Comparison of ENCODE assay signal across 18 cellular contexts in genomic region chr7:38057829-38058228, GRCh38.
DNase-seq lines count a peak whose midpoint lies in the region; ATAC-seq and TF ChIP-seq lines count a peak whose summit lies in the region.
"Had no signal": no experiment of that assay in that cellular context is flagged by ENCODE, and none has a peak within 500 bp of the region (broad histone marks: within the 10 kb centered on the region; RNA-seq: fewer than 3 reads in every experiment).

No MANE protein-coding gene starts in this region.

- no peak overlapping the region for H3K4me3 ChIP-seq in SJCRH30
- H3K4me3 ChIP-seq: A549, GM23248 had no signal

- no peak overlapping the region for H3K27ac ChIP-seq in SJCRH30
- H3K27ac ChIP-seq: A549, C4-2B, GM23248 had no signal

- TF ChIP-seq RAD21 in Ishikawa (IDR thresholded peaks at IDR 0.05; ENCODE audit: low read depth): no peak

- DNase-seq in NCI-H748 (lab: John Stamatoyannopoulos, UW; ENCODE audit: unreplicated experiment) (peak; percentile 10), NCI-H748 treated with DMSO at 0.1 percent for 48 hours (lab: John Stamatoyannopoulos, UW) (no peak), SJCRH30 (peak; percentile 25 to 44), smooth muscle cell of the brain vasculature (ENCODE audit: low read depth, low spot score) (peak; percentile 20), AML-193 (lab: John Stamatoyannopoulos, UW) (no peak)
- DNase-seq: GM23248, KBM-7, MM.1S, NCI-H1092 treated with DMSO at 0.1 percent for 48 hours, NCI-H2081 treated with DMSO at 0.1 percent for 48 hours, NCI-H226, NCI-H526 treated with DMSO at 0.1 percent for 48 hours had no signal

- H3K27me3 ChIP-seq in SJCRH30: no peaks in the 10 kb centered on the region; the same call in 1 of the 2 replicates

- H3K36me3 ChIP-seq in SJCRH30: no peaks in the 10 kb centered on the region

- no peaks in the 10 kb centered on the region for H3K4me1 ChIP-seq in SJCRH30

- H3K9me3 ChIP-seq in SJCRH30 (replicated peaks): no peaks in the 10 kb centered on the region
- H3K9me3 ChIP-seq: A549 had no signal

- no peak for TF ChIP-seq EP300 in Ishikawa (IDR thresholded peaks at IDR 0.05; ENCODE audit: borderline replicate concordance)

- no peak for ATAC-seq in GM21825 (IDR thresholded peaks at IDR 0.05; ENCODE audit: unreplicated experiment)
- no peak for ATAC-seq in GM21447 (IDR thresholded peaks at IDR 0.05; ENCODE audit: unreplicated experiment)
- ATAC-seq: A549, HCT116 had no signal

TF ChIP-seq in Ishikawa, 13 proteins besides CTCF, POLR2A, EP300 and RAD21:
- TF ChIP-seq YY1 (IDR thresholded peaks at IDR 0.05; ENCODE audit: low read depth): no peak
- TF ChIP-seq CEBPB (IDR thresholded peaks at IDR 0.05): no peak
- no peak for TF ChIP-seq EGR1 (IDR thresholded peaks at IDR 0.05)
- TF ChIP-seq ZBTB7A (IDR thresholded peaks at IDR 0.05; ENCODE audit: low read depth): no peak
- no peak for TF ChIP-seq TAF1 (IDR thresholded peaks at IDR 0.05; ENCODE audit: low read depth)
- TF ChIP-seq NFIC (IDR thresholded peaks at IDR 0.05): peak; percentile 49

Comparison
In these comparisons a context has a peak if more than half of its experiments do, and no peak if none do; other contexts are left out.
1. DNase-seq: peak in NCI-H748 (single experiment), SJCRH30 (2 of 2) and smooth muscle cell of the brain vasculature (single experiment); none in NCI-H748 treated with DMSO at 0.1 percent for 48 hours (single experiment) and AML-193 (0 of 2).